22 cellular contexts compared by ENCODE assay signal in genomic region chr6:45031601-45032000, GRCh38.
DNase-seq lines count a peak whose midpoint lies in the region; ATAC-seq, FAIRE-seq and TF ChIP-seq lines count a peak whose summit lies in the region.
"Had no signal": no experiment of that assay in that cellular context is flagged by ENCODE, and none has a peak within 500 bp of the region (broad histone marks: within the 10 kb centered on the region; RNA-seq: fewer than 3 reads in every experiment).

No MANE protein-coding gene starts in this region.

- H3K79me2 ChIP-seq in astrocyte (ENCODE audit: insufficient read depth, low read length), result no peaks in the 10 kb centered on the region

- H3K9me3 ChIP-seq in astrocyte (ENCODE audit: insufficient read depth, low read depth, low read length), result peaks cover 3% of the 10 kb centered on the region
- H3K9me3 ChIP-seq in small intestine (ENCODE audit: control insufficient read depth, low read depth), result no peaks in the 10 kb centered on the region

- no peak overlapping the region for H3K4me2 ChIP-seq in astrocyte (ENCODE audit: low read length)

- H3K27me3 ChIP-seq in astrocyte (ENCODE audit: insufficient read depth, low read length) (no peaks in the 10 kb centered on the region), small intestine (ENCODE audit: control insufficient read depth in 2 of 2, insufficient read depth in 2 of 2, low read length in 2 of 2) (no peaks in the 10 kb centered on the region)

- H3K4me1 Mint-ChIP-seq in astrocyte (ENCODE audit: low read depth, unreplicated experiment), result no peaks in the 10 kb centered on the region
- H3K4me1 Mint-ChIP-seq: T-helper 17 cell had no signal

- peaks cover 6% of the 10 kb centered on the region for H3K36me3 Mint-ChIP-seq in astrocyte (ENCODE audit: low read depth, unreplicated experiment)

- FAIRE-seq in astrocyte (lab: Jason Lieb, UNC) (peak; percentile 17), small intestine (lab: Jason Lieb, UNC) (no peak)
- FAIRE-seq: H54 had no signal

- peak; percentile 71 to 81 for DNase-seq in Kasumi-1 (lab: John Stamatoyannopoulos, UW)
- peak; percentile 97 for DNase-seq in NOMO-1 treated with DMSO at 0.1 percent for 48 hours (lab: John Stamatoyannopoulos, UW; ENCODE audit: unreplicated experiment)
- no peak for DNase-seq in astrocyte (ENCODE audit: low read depth)
- DNase-seq in small intestine, result peak; percentile 5
- no peak for DNase-seq in effector CD8-positive, alpha-beta T cell (lab: John Stamatoyannopoulos, UW)
- DNase-seq: activated CD4-positive, alpha-beta T cell treated with anti-CD3 and anti-CD28 coated beads, Interleukin-2, amount 50 U/mL, for 1 hour; activated CD8-positive, alpha-beta memory T cell treated with anti-CD3 and anti-CD28 coated beads, Interleukin-2, amount 10 ng/mL, durations not matched to agents 7 days and 5 days; activated naive CD4-positive, alpha-beta T cell treated with anti-CD3 and anti-CD28 coated beads, Interleukin-2, amount 10 ng/mL, durations not matched to agents 7 days and 5 days; CD8-positive, alpha-beta memory T cell; kidney glomerular epithelial cell; NCI-H1105; NCI-H2029 treated with DMSO at 0.1 percent for 48 hours; NCI-H2227 treated with DMSO at 0.1 percent for 48 hours; NCI-H82; psoas muscle; stimulated activated CD8-positive, alpha-beta memory T cell treated with anti-CD3 and anti-CD28 coated beads, Interleukin-4, amount 100 ng/mL, for 48 hours; T-helper 17 cell had no signal

- H3K4me3 ChIP-seq in astrocyte (ENCODE audit: insufficient read depth, low read depth, low read length) (no peak overlapping the region), small intestine (ENCODE audit: low read depth in 1 of 2, low read length in 2 of 2) (no peak overlapping the region)
- H3K4me3 ChIP-seq: psoas muscle had no signal

- no peak overlapping the region for H2AFZ ChIP-seq in astrocyte (ENCODE audit: low read depth, low read length)

- H3K4me3 Mint-ChIP-seq in astrocyte (ENCODE audit: unreplicated experiment), result no peak overlapping the region
- H3K4me3 Mint-ChIP-seq: activated CD8-positive, alpha-beta memory T cell treated with anti-CD3 and anti-CD28 coated beads, Interleukin-2, amount 10 ng/mL, durations not matched to agents 7 days and 5 days; activated naive CD4-positive, alpha-beta T cell treated with anti-CD3 and anti-CD28 coated beads, Interleukin-2, amount 10 ng/mL, durations not matched to agents 7 days and 5 days; CD8-positive, alpha-beta memory T cell; T-helper 17 cell; type B pancreatic cell had no signal

- ATAC-seq in HG02798 (IDR thresholded peaks at IDR 0.05; ENCODE audit: poor library complexity, unreplicated experiment) (no peak), GM18511 (IDR thresholded peaks at IDR 0.05; ENCODE audit: unreplicated experiment) (no peak), esophagus mucosa (no peak)
- ATAC-seq: activated CD8-positive, alpha-beta memory T cell treated with anti-CD3 and anti-CD28 coated beads, Interleukin-2, amount 10 ng/mL, durations not matched to agents 7 days and 5 days; T-helper 17 cell had no signal

- H3K27ac Mint-ChIP-seq in astrocyte (ENCODE audit: unreplicated experiment), result no peak overlapping the region
- H3K27ac Mint-ChIP-seq: activated CD8-positive, alpha-beta memory T cell treated with anti-CD3 and anti-CD28 coated beads, Interleukin-2, amount 10 ng/mL, durations not matched to agents 7 days and 5 days; activated naive CD4-positive, alpha-beta T cell treated with anti-CD3 and anti-CD28 coated beads, Interleukin-2, amount 10 ng/mL, durations not matched to agents 7 days and 5 days; CD8-positive, alpha-beta memory T cell; T-helper 17 cell; type B pancreatic cell had no signal

- no peak for TF ChIP-seq CTCF in astrocyte (IDR thresholded peaks at IDR 0.05; ENCODE audit: insufficient read depth, low read depth, low read length)

- no peaks in the 10 kb centered on the region for H4K20me1 ChIP-seq in astrocyte (ENCODE audit: insufficient read depth, low read length)

- H3K9ac ChIP-seq in astrocyte (ENCODE audit: low read length), result no peak overlapping the region

- no peaks in the 10 kb centered on the region for H3K27me3 Mint-ChIP-seq in astrocyte (ENCODE audit: low read depth, unreplicated experiment)
- H3K27me3 Mint-ChIP-seq: activated CD8-positive, alpha-beta memory T cell treated with anti-CD3 and anti-CD28 coated beads, Interleukin-2, amount 10 ng/mL, durations not matched to agents 7 days and 5 days; activated naive CD4-positive, alpha-beta T cell treated with anti-CD3 and anti-CD28 coated beads, Interleukin-2, amount 10 ng/mL, durations not matched to agents 7 days and 5 days; CD8-positive, alpha-beta memory T cell; T-helper 17 cell; type B pancreatic cell had no signal

- H3K27ac ChIP-seq in astrocyte (ENCODE audit: low read depth, low read length) (no peak overlapping the region), small intestine (ENCODE audit: low read depth in 1 of 2, low read length in 1 of 2) (no peak overlapping the region)
- H3K27ac ChIP-seq: psoas muscle had no signal

- peaks cover 3% of the 10 kb centered on the region for H3K9me3 Mint-ChIP-seq in astrocyte (ENCODE audit: unreplicated experiment)

- H3K36me3 ChIP-seq in astrocyte (ENCODE audit: insufficient read depth, low read length) (no peaks in the 10 kb centered on the region), small intestine (ENCODE audit: control insufficient read depth in 2 of 2, insufficient read depth in 2 of 2, low read length in 2 of 2) (no peaks in the 10 kb centered on the region)

- no peaks in the 10 kb centered on the region for H3K4me1 ChIP-seq in astrocyte (ENCODE audit: insufficient read depth, low read length)
- H3K4me1 ChIP-seq in small intestine (ENCODE audit: control insufficient read depth in 2 of 2, insufficient read depth in 1 of 2, low read depth in 1 of 2, low read length in 1 of 2), result no peaks in the 10 kb centered on the region
- H3K4me1 ChIP-seq: psoas muscle had no signal

- 90 to 95% (median 91%) methylated on average over 1 of the region's 1 CpG for WGBS in small intestine, 3 donors

Comparison
In these comparisons a context has a peak if more than half of its experiments do, and no peak if none do; other contexts are left out.
1. DNase-seq: peak in Kasumi-1 (2 of 2), NOMO-1 treated with DMSO at 0.1 percent for 48 hours (single experiment) and small intestine (single experiment); none in astrocyte (single experiment) and effector CD8-positive, alpha-beta T cell (single experiment).